Comparison of ENCODE assay signal across 8 cellular contexts in genomic region chr2:54329482-54330225, GRCh38.
A peak's percentile ranks its signal among the peaks of the same experiment; 100 is the strongest.
DNase-seq lines count a peak whose midpoint lies in the region; ATAC-seq, FAIRE-seq and TF ChIP-seq lines count a peak whose summit lies in the region.

No MANE protein-coding gene starts in this region.

- TF ChIP-seq CTCF in endothelial cell of umbilical vein (IDR thresholded peaks at IDR 0.05; ENCODE audit: extremely low read depth in 1 of 2, insufficient read depth in 1 of 2, low read depth in 1 of 2, low read length in 2 of 2): no peak
- TF ChIP-seq CTCF in parathyroid adenoma (IDR thresholded peaks at IDR 0.05): no peak

- H2AFZ ChIP-seq in endothelial cell of umbilical vein (ENCODE audit: low read depth, low read length) (peak overlapping the region; percentile 82), parathyroid adenoma (peak overlapping the region; percentile 95)

- DNase-seq in NCI-H2107 treated with DMSO at 0.1 percent for 48 hours (lab: John Stamatoyannopoulos, UW; ENCODE audit: unreplicated experiment): peak; percentile 51
- DNase-seq in NCI-H2107 (lab: John Stamatoyannopoulos, UW): no peak
- DNase-seq in NT2/D1 (ENCODE audit: low read depth, low spot score): no peak
- DNase-seq in endothelial cell of umbilical vein (ENCODE audit: low read depth, low spot score): peak; percentile 66
- no peak for DNase-seq in activated CD4-positive, CD25-positive, alpha-beta regulatory T cell (lab: John Stamatoyannopoulos, UW)

- H3K9ac ChIP-seq in NT2/D1 (ENCODE audit: insufficient read length, low read depth): peak overlapping the region; percentile 79
- peak overlapping the region; percentile 32 for H3K9ac ChIP-seq in endothelial cell of umbilical vein (replicated peaks; ENCODE audit: extremely low read depth, insufficient read depth, low read length)
- no peak overlapping the region for H3K9ac ChIP-seq in parathyroid adenoma

- ATAC-seq in GM18498 (IDR thresholded peaks at IDR 0.05; ENCODE audit: unreplicated experiment) (no peak), GM19328 (IDR thresholded peaks at IDR 0.05; ENCODE audit: unreplicated experiment) (no peak)

- no peaks in the 10 kb centered on the region for H4K20me1 ChIP-seq in endothelial cell of umbilical vein (replicated peaks; ENCODE audit: control insufficient read depth, extremely low read depth, insufficient read depth, low read length)

- peak overlapping the region; percentile 62 for H3K4me2 ChIP-seq in endothelial cell of umbilical vein (ENCODE audit: insufficient read depth, low read length)
- H3K4me2 ChIP-seq in parathyroid adenoma (ENCODE audit: low read length): peak overlapping the region; percentile 84

- dilution Hi-C loops in endothelial cell of umbilical vein (cut with MboI; ENCODE audit: extremely low pct_ligation_motif_present, low sequenced_read_pairs): no loop called here

- peak overlapping the region; percentile 63 for H3K4me3 ChIP-seq in NT2/D1 (ENCODE audit: insufficient read length, low read depth)
- H3K4me3 ChIP-seq in endothelial cell of umbilical vein (replicated peaks in 1 of 3; ENCODE audit: insufficient read depth in 1 of 3, low read depth in 1 of 3, low read length in 3 of 3): peak overlapping the region in 1 of 3 experiments; percentile 35
- peak overlapping the region; percentile 63 for H3K4me3 ChIP-seq in parathyroid adenoma (ENCODE audit: low read depth, low read length)

- intact Hi-C loops in endothelial cell of umbilical vein (cut with micrococcal nuclease): loop anchor here (1.0 to 5.0 kb wide), 2 partner anchors 88 to 127 kb away; partner anchors contain the start of gene SPTBN1

- H3K9me3 ChIP-seq in NT2/D1 (ENCODE audit: insufficient read depth, low read length) (peaks cover 9% of the 10 kb centered on the region; the same call in 1 of the 2 replicates), endothelial cell of umbilical vein (replicated peaks; ENCODE audit: control insufficient read depth, insufficient read depth, low read length) (no peaks in the 10 kb centered on the region), parathyroid adenoma (ENCODE audit: control insufficient read depth, low read length) (no peaks in the 10 kb centered on the region)

- H3K36me3 ChIP-seq in NT2/D1 (ENCODE audit: insufficient read depth, insufficient read length, low read length) (no peaks in the 10 kb centered on the region), endothelial cell of umbilical vein (ENCODE audit: control insufficient read depth in 2 of 2, extremely low read depth in 1 of 2, insufficient read depth in 2 of 2, low read length in 2 of 2) (no peaks in the 10 kb centered on the region), parathyroid adenoma (ENCODE audit: control insufficient read depth, insufficient read depth, low read length) (no peaks in the 10 kb centered on the region)

- H3K27ac ChIP-seq in endothelial cell of umbilical vein (ENCODE audit: insufficient read depth, low read depth, low read length) (no peak overlapping the region), parathyroid adenoma (peak overlapping the region; percentile 89)

- FAIRE-seq in endothelial cell of umbilical vein (lab: Jason Lieb, UNC): no peak

- POLR2A ChIA-PET in endothelial cell of umbilical vein (lab: Charles Lee): interaction anchor here (1.1 kb wide), 1 partner anchor 126 kb away, joined by 4 read pairs; the partner anchor contains the start of gene SPTBN1

- TF ChIP-seq POLR2A in endothelial cell of umbilical vein (IDR thresholded peaks at IDR 0.05; ENCODE audit: low read depth, low read length): no peak

- H3K4me1 ChIP-seq in NT2/D1 (ENCODE audit: insufficient read depth, insufficient read length): no peaks in the 10 kb centered on the region
- peaks cover 16% of the 10 kb centered on the region for H3K4me1 ChIP-seq in endothelial cell of umbilical vein (ENCODE audit: control insufficient read depth, extremely low read depth, insufficient read depth, low read length)
- peaks cover 6% of the 10 kb centered on the region for H3K4me1 ChIP-seq in parathyroid adenoma

- H3K79me2 ChIP-seq in endothelial cell of umbilical vein (ENCODE audit: control insufficient read depth, insufficient read depth, low read length): no peaks in the 10 kb centered on the region
- no peaks in the 10 kb centered on the region for H3K79me2 ChIP-seq in parathyroid adenoma

- CTCF ChIA-PET in endothelial cell of umbilical vein (lab: Charles Lee): interaction anchor here (1.0 to 1.8 kb wide), 6 partner anchors 30 to 375 kb away, joined by 3 to 6 read pairs (median 4); no protein-coding TSS in a partner anchor

- H3K27me3 ChIP-seq in NT2/D1 (ENCODE audit: insufficient read depth, insufficient read length): peaks cover 19% of the 10 kb centered on the region
- no peaks in the 10 kb centered on the region for H3K27me3 ChIP-seq in endothelial cell of umbilical vein (ENCODE audit: control insufficient read depth in 2 of 2, insufficient read depth in 2 of 2, low read length in 2 of 2)
- no peaks in the 10 kb centered on the region for H3K27me3 ChIP-seq in parathyroid adenoma (ENCODE audit: control insufficient read depth, insufficient read depth, low read length)

- no TSS peak for BruUV-seq in endothelial cell of umbilical vein (replicated peaks; lab: Mats Ljungman, UMichigan)

- H3K9me1 ChIP-seq in endothelial cell of umbilical vein (replicated peaks; ENCODE audit: control insufficient read depth, extremely low read depth, insufficient read depth, low read length): no peaks in the 10 kb centered on the region

TF ChIP-seq in endothelial cell of umbilical vein, 7 proteins besides CTCF, POLR2A, EP300 and RAD21:
- TF ChIP-seq FOS (IDR thresholded peaks at IDR 0.05; ENCODE audit: borderline replicate concordance, insufficient read depth, low read length) (no peak), JUN (IDR thresholded peaks at IDR 0.05; ENCODE audit: borderline replicate concordance, insufficient read depth, insufficient read length, low read depth) (no peak), MAX (IDR thresholded peaks at IDR 0.05; ENCODE audit: insufficient read depth, insufficient read length) (no peak), POLR2AphosphoS5 (IDR thresholded peaks at IDR 0.05; ENCODE audit: insufficient read depth, low read depth, low read length) (no peak)

Comparison
In these comparisons a context has a peak if more than half of its experiments do, and no peak if none do; other contexts are left out.
1. DNase-seq: peak in NCI-H2107 treated with DMSO at 0.1 percent for 48 hours (single experiment) and endothelial cell of umbilical vein (single experiment); none in NCI-H2107 (single experiment), NT2/D1 (single experiment) and activated CD4-positive, CD25-positive, alpha-beta regulatory T cell (0 of 4).